In genomic region chr13:78680064-78680463, GRCh38 we compare ENCODE assay signal across 1 cellular context.
TF ChIP-seq lines count a peak whose summit lies in the region.

No MANE protein-coding gene starts in this region.

TF ChIP-seq in H1, 55 proteins besides CTCF, POLR2A, EP300 and RAD21 (continued from another document):
- no peak for TF ChIP-seq KDM4A (IDR thresholded peaks at IDR 0.05; ENCODE audit: low read depth, low read length, severe bottlenecking)
- TF ChIP-seq SIRT6 (IDR thresholded peaks at IDR 0.05; ENCODE audit: low read length), result no peak
- no peak for TF ChIP-seq TBP (IDR thresholded peaks at IDR 0.05; ENCODE audit: low read depth, low read length)
- TF ChIP-seq CHD2 (IDR thresholded peaks at IDR 0.05; ENCODE audit: low read length), result no peak
- no peak for TF ChIP-seq E2F6 (IDR thresholded peaks at IDR 0.05)
- TF ChIP-seq CHD1 (IDR thresholded peaks at IDR 0.05; ENCODE audit: low read depth, low read length), result no peak
- TF ChIP-seq POLR2AphosphoS5 (IDR thresholded peaks at IDR 0.05; ENCODE audit: low read depth, low read length), result no peak
- no peak for TF ChIP-seq HDAC2 (IDR thresholded peaks at IDR 0.05; ENCODE audit: borderline replicate concordance in 1 of 2, low read depth in 2 of 2, low read length in 2 of 2)
TF ChIP-seq in H1: peak in this region for 0.
